ENCODE assay signal across 22 cellular contexts in genomic region chr7:45690762-45691150, GRCh38.
"Had no signal": no experiment of that assay in that cellular context is flagged by ENCODE, and none has a peak within 500 bp of the region (broad histone marks: within the 10 kb centered on the region; RNA-seq: fewer than 3 reads in every experiment).

No MANE protein-coding gene starts in this region.

- ATAC-seq: activated T-cell treated with anti-CD3 and anti-CD28 coated beads, Interleukin-2, amount 50 U/mL, for 72 hours; gastroesophageal sphincter had no signal

- H3K4me1 ChIP-seq: gastroesophageal sphincter, lower lobe of right lung, tibial nerve had no signal

- H3K36me3 ChIP-seq: colonic mucosa, lower lobe of right lung, tibial nerve had no signal

- H3K9me3 ChIP-seq: colonic mucosa, gastroesophageal sphincter, lower lobe of right lung, mucosa of descending colon had no signal

- H3K27me3 ChIP-seq: colonic mucosa, gastroesophageal sphincter, tibial nerve had no signal

- DNase-seq: activated CD4-positive, alpha-beta T cell treated with anti-CD3 and anti-CD28 coated beads for 4 hours; activated CD4-positive, alpha-beta T cell treated with anti-CD3 and anti-CD28 coated beads, Interleukin-2, amount 50 U/mL, for 4 hours; activated CD4-positive, CD25-positive, alpha-beta regulatory T cell; activated naive CD4-positive, alpha-beta T cell; activated T-cell treated with anti-CD3 and anti-CD28 coated beads for 4 hours; activated T-cell treated with anti-CD3 and anti-CD28 coated beads, Interleukin-2, amount 50 U/mL, for 72 hours; anterior cingulate cortex; cerebellar nuclear complex; effector memory CD4-positive, alpha-beta T cell; hippocampal formation; immature natural killer cell; kidney; lower lobe of right lung; retina; stimulated activated CD4-positive, alpha-beta T cell treated with anti-CD3 and anti-CD28 coated beads, Interleukin-1b, Interleukin-23, amount 100 ng/mL, for 48 hours; stimulated activated CD4-positive, alpha-beta T cell treated with anti-CD3 and anti-CD28 coated beads, Interleukin-4, amount 100 ng/mL, for 4 hours; stimulated activated naive CD4-positive, alpha-beta T cell had no signal

- H3K27ac ChIP-seq: colonic mucosa, gastroesophageal sphincter, lower lobe of right lung, tibial nerve had no signal

- FAIRE-seq: kidney had no signal

- H3K4me2 ChIP-seq: smooth muscle cell had no signal

- H3K4me3 ChIP-seq: colonic mucosa, gastroesophageal sphincter, lower lobe of right lung, mucosa of descending colon, smooth muscle cell, tibial nerve had no signal
